In genomic region chr1:103525114-103525606, GRCh38 we compare ENCODE assay signal across 8 cellular contexts. TPM values are rescaled to one million over a fixed set of nuclear protein-coding genes. Genes with fewer than 3 reads are reported as not detected.
A peak's percentile ranks its signal among the peaks of the same experiment; 100 is the strongest.
DNase-seq lines count a peak whose midpoint lies in the region; ATAC-seq and TF ChIP-seq lines count a peak whose summit lies in the region.

No MANE protein-coding gene starts in this region.

- H3K27me3 ChIP-seq in Caco-2 (replicated peaks; ENCODE audit: control insufficient read depth, insufficient read depth, low read length): no peaks in the 10 kb centered on the region

- ATAC-seq in GM19043 (IDR thresholded peaks at IDR 0.05; ENCODE audit: low read depth, unreplicated experiment) (peak; percentile 45), HG03103 (IDR thresholded peaks at IDR 0.05; ENCODE audit: low read depth, unreplicated experiment) (peak; percentile 49)

- peaks cover 6% of the 10 kb centered on the region for H3K4me1 Mint-ChIP-seq in Caco-2 (ENCODE audit: low read depth, unreplicated experiment)

- BruUV-seq in Caco-2 (replicated peaks; lab: Mats Ljungman, UMichigan): no TSS peak

- peak overlapping the region; percentile 98 for H3K27ac Mint-ChIP-seq in Caco-2 (ENCODE audit: unreplicated experiment)

- H3K27me3 Mint-ChIP-seq in Caco-2 (ENCODE audit: insufficient read depth, unreplicated experiment): no peaks in the 10 kb centered on the region

- no peaks in the 10 kb centered on the region for H3K4me1 ChIP-seq in Caco-2

- TF ChIP-seq CTCF in Caco-2 (IDR thresholded peaks at IDR 0.05; ENCODE audit: insufficient read depth in 1 of 2, low read depth in 1 of 2, low read length in 1 of 2, severe bottlenecking in 1 of 2, unreplicated experiment in 1 of 2) (no peak), astrocyte of the cerebellum (IDR thresholded peaks at IDR 0.05; ENCODE audit: low read depth, low read length, missing control alignments) (no peak)

- CTCF ChIA-PET in Caco-2 (lab: Charles Lee): no interaction called here

- H3K4me3 ChIP-seq in Caco-2 (ENCODE audit: low read depth, low read length): peak overlapping the region; percentile 27
- H3K4me3 ChIP-seq in astrocyte of the cerebellum (ENCODE audit: low read depth, low read length): peak overlapping the region; percentile 28
- H3K4me3 ChIP-seq in iPS-11a (ENCODE audit: low read depth, low read length): peak overlapping the region; percentile 28
- H3K4me3 ChIP-seq in skeletal muscle cell (ENCODE audit: low read depth, low read length): peak overlapping the region; percentile 38

- H3K4me3 Mint-ChIP-seq in Caco-2 (ENCODE audit: unreplicated experiment): peak overlapping the region; percentile 98

- H3K9me3 Mint-ChIP-seq in Caco-2 (ENCODE audit: unreplicated experiment): no peaks in the 10 kb centered on the region

- intact Hi-C loops in Caco-2 (cut with micrococcal nuclease; ENCODE audit: unreplicated experiment): no loop called here

- H3K9me3 ChIP-seq in Caco-2: no peaks in the 10 kb centered on the region

- no peaks in the 10 kb centered on the region for H3K36me3 ChIP-seq in Caco-2 (ENCODE audit: control insufficient read depth, insufficient read depth, low read length)

- DNase-seq in Caco-2: no peak
- DNase-seq in NCI-H748 treated with DMSO at 0.1 percent for 48 hours (lab: John Stamatoyannopoulos, UW): peak; percentile 12
- peak; percentile 6 for DNase-seq in astrocyte of the cerebellum (ENCODE audit: low read depth)
- no peak for DNase-seq in skeletal muscle cell (ENCODE audit: low read depth)
- no peak for DNase-seq in activated CD4-positive, CD25-positive, alpha-beta regulatory T cell (lab: John Stamatoyannopoulos, UW)

- POLR2A ChIA-PET in Caco-2 (lab: Charles Lee): interaction anchor here (0.6 kb wide), 1 partner anchor 42 kb away, joined by 3 read pairs; no protein-coding TSS in a partner anchor

- H3K36me3 Mint-ChIP-seq in Caco-2 (ENCODE audit: insufficient read depth, unreplicated experiment): peaks cover 10% of the 10 kb centered on the region

- in situ Hi-C loops in astrocyte of the cerebellum (cut with HindIII; ENCODE audit: low sequenced_read_pairs): no loop called here

RNA-seq across cellular contexts. Expression of gene RNPC3, which starts 0.3 kb away (rescaled TPM):
- total RNA-seq in Caco-2 (2022): 8.1 and 9.1 TPM in 2 replicates

RNA-seq across cellular contexts. Expression of gene AMY2B, which starts 46.2 kb away (rescaled TPM):
- total RNA-seq in Caco-2 (2022): 0.16 and 0.25 TPM in 2 replicates

Comparison
In these comparisons a context has a peak if more than half of its experiments do, and no peak if none do; other contexts are left out.
1. DNase-seq: peak in NCI-H748 treated with DMSO at 0.1 percent for 48 hours (single experiment) and astrocyte of the cerebellum (single experiment); none in Caco-2 (0 of 2), skeletal muscle cell (single experiment) and activated CD4-positive, CD25-positive, alpha-beta regulatory T cell (0 of 4).
2. Peak in every context shown above with its lines, with median percentiles within 50 percentile points of each other: H3K4me3 ChIP-seq.